ENCODE assay signal across 1 cellular context in genomic region chr12:991350-992278, GRCh38.
A peak's percentile ranks its signal among the peaks of the same experiment; 100 is the strongest.
TF ChIP-seq lines count a peak whose summit lies in the region.

No MANE protein-coding gene starts in this region.

TF ChIP-seq in HepG2, 621 proteins besides CTCF, POLR2A, EP300 and RAD21 (continues in another document):
- TF ChIP-seq ZNF879 (CRISPR knock-in tag; IDR thresholded peaks at IDR 0.05) (no peak), NONO (IDR thresholded peaks at IDR 0.05) (no peak), NONO (CRISPR knock-in tag; conservative IDR thresholded peaks at IDR 0.05) (0 out of 2 replicates have a peak, but pooled peaks have one; percentile 4), NR2F2 (IDR thresholded peaks at IDR 0.05; ENCODE audit: borderline replicate concordance, low read depth) (no peak), CCAR2 (optimal IDR thresholded peaks at IDR 0.05; ENCODE audit: low read depth, low read length) (no peak), ZNF513 (CRISPR knock-in tag; conservative IDR thresholded peaks at IDR 0.05) (no peak), ZNF281 (CRISPR knock-in tag; IDR thresholded peaks at IDR 0.05; ENCODE audit: borderline replicate concordance) (peak; percentile 69), ZFP90 (CRISPR knock-in tag; IDR thresholded peaks at IDR 0.05; ENCODE audit: borderline replicate concordance) (no peak), RAD51 (IDR thresholded peaks at IDR 0.05; ENCODE audit: borderline replicate concordance) (no peak), POGZ (CRISPR knock-in tag; IDR thresholded peaks at IDR 0.05) (no peak), ZNF550 (CRISPR knock-in tag; IDR thresholded peaks at IDR 0.05; ENCODE audit: borderline replicate concordance) (no peak), ISX (CRISPR knock-in tag; conservative IDR thresholded peaks at IDR 0.05) (no peak), ZNF709 (CRISPR knock-in tag; IDR thresholded peaks at IDR 0.05) (no peak), ZNF207 (IDR thresholded peaks at IDR 0.05; ENCODE audit: borderline replicate concordance) (no peak), RNF2 (conservative IDR thresholded peaks at IDR 0.05; ENCODE audit: low read depth) (no peak), ZNF557 (CRISPR knock-in tag; IDR thresholded peaks at IDR 0.05) (no peak), SYNCRIP (IDR thresholded peaks at IDR 0.05; ENCODE audit: insufficient read depth, low read depth, low read length) (no peak), ZNF766 (CRISPR knock-in tag; IDR thresholded peaks at IDR 0.05; ENCODE audit: borderline replicate concordance) (0 out of 2 replicates have a peak, but pooled peaks have one; percentile 7), MZF1 (CRISPR knock-in tag; IDR thresholded peaks at IDR 0.05; ENCODE audit: borderline replicate concordance) (no peak), CENPBD1 (CRISPR knock-in tag; IDR thresholded peaks at IDR 0.05; ENCODE audit: borderline replicate concordance, low read depth) (no peak), RORA (CRISPR knock-in tag; IDR thresholded peaks at IDR 0.05) (0 out of 2 replicates have a peak, but pooled peaks have one; percentile 1), ZNF788 (CRISPR knock-in tag; IDR thresholded peaks at IDR 0.05; ENCODE audit: borderline replicate concordance) (peak; percentile 13; the same call in 1 of the 2 replicates), NFE2L1 (CRISPR knock-in tag; IDR thresholded peaks at IDR 0.05; ENCODE audit: borderline replicate concordance) (no peak), CEBPB (IDR thresholded peaks at IDR 0.05; ENCODE audit: borderline replicate concordance, low read depth, low read length) (no peak), ZFP82 (CRISPR knock-in tag; IDR thresholded peaks at IDR 0.05; ENCODE audit: borderline replicate concordance) (no peak), ATAD3A (CRISPR knock-in tag; IDR thresholded peaks at IDR 0.05) (no peak), ZNF781 (CRISPR knock-in tag; IDR thresholded peaks at IDR 0.05; ENCODE audit: borderline replicate concordance, not compliant biosample characterization) (no peak), MYC (CRISPR knock-in tag; IDR thresholded peaks at IDR 0.05; ENCODE audit: borderline replicate concordance) (no peak), ZNF232 (CRISPR knock-in tag; IDR thresholded peaks at IDR 0.05; ENCODE audit: borderline replicate concordance) (no peak), ZBTB7B (CRISPR knock-in tag; IDR thresholded peaks at IDR 0.05) (no peak), GTF2F1 (IDR thresholded peaks at IDR 0.05; ENCODE audit: low read length) (no peak), ZNF777 (CRISPR knock-in tag; IDR thresholded peaks at IDR 0.05) (no peak), ZNF749 (CRISPR knock-in tag; IDR thresholded peaks at IDR 0.05; ENCODE audit: borderline replicate concordance) (no peak), DRAP1 (CRISPR knock-in tag; IDR thresholded peaks at IDR 0.05) (no peak), ZNF737 (CRISPR knock-in tag; IDR thresholded peaks at IDR 0.05; ENCODE audit: borderline replicate concordance) (no peak), SKI (IDR thresholded peaks at IDR 0.05; ENCODE audit: partially characterized antibody) (peak; percentile 5), HNRNPK (IDR thresholded peaks at IDR 0.05; ENCODE audit: low read depth, low read length, poor library complexity, severe bottlenecking) (peak; percentile 64), ZNF430 (CRISPR knock-in tag; IDR thresholded peaks at IDR 0.05) (no peak), PPARG (CRISPR knock-in tag; conservative IDR thresholded peaks at IDR 0.05) (no peak)
- TF ChIP-seq, protein P1, sequence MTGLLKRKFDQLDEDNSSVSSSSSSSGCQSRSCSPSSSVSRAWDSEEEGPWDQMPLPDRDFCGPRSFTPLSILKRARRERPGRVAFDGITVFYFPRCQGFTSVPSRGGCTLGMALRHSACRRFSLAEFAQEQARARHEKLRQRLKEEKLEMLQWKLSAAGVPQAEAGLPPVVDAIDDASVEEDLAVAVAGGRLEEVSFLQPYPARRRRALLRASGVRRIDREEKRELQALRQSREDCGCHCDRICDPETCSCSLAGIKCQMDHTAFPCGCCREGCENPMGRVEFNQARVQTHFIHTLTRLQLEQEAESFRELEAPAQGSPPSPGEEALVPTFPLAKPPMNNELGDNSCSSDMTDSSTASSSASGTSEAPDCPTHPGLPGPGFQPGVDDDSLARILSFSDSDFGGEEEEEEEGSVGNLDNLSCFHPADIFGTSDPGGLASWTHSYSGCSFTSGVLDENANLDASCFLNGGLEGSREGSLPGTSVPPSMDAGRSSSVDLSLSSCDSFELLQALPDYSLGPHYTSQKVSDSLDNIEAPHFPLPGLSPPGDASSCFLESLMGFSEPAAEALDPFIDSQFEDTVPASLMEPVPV (CRISPR knock-in tag; IDR thresholded peaks at IDR 0.05): no peak
- TF ChIP-seq, protein P2, sequence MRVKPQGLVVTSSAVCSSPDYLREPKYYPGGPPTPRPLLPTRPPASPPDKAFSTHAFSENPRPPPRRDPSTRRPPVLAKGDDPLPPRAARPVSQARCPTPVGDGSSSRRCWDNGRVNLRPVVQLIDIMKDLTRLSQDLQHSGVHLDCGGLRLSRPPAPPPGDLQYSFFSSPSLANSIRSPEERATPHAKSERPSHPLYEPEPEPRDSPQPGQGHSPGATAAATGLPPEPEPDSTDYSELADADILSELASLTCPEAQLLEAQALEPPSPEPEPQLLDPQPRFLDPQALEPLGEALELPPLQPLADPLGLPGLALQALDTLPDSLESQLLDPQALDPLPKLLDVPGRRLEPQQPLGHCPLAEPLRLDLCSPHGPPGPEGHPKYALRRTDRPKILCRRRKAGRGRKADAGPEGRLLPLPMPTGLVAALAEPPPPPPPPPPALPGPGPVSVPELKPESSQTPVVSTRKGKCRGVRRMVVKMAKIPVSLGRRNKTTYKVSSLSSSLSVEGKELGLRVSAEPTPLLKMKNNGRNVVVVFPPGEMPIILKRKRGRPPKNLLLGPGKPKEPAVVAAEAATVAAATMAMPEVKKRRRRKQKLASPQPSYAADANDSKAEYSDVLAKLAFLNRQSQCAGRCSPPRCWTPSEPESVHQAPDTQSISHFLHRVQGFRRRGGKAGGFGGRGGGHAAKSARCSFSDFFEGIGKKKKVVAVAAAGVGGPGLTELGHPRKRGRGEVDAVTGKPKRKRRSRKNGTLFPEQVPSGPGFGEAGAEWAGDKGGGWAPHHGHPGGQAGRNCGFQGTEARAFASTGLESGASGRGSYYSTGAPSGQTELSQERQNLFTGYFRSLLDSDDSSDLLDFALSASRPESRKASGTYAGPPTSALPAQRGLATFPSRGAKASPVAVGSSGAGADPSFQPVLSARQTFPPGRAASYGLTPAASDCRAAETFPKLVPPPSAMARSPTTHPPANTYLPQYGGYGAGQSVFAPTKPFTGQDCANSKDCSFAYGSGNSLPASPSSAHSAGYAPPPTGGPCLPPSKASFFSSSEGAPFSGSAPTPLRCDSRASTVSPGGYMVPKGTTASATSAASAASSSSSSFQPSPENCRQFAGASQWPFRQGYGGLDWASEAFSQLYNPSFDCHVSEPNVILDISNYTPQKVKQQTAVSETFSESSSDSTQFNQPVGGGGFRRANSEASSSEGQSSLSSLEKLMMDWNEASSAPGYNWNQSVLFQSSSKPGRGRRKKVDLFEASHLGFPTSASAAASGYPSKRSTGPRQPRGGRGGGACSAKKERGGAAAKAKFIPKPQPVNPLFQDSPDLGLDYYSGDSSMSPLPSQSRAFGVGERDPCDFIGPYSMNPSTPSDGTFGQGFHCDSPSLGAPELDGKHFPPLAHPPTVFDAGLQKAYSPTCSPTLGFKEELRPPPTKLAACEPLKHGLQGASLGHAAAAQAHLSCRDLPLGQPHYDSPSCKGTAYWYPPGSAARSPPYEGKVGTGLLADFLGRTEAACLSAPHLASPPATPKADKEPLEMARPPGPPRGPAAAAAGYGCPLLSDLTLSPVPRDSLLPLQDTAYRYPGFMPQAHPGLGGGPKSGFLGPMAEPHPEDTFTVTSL (CRISPR knock-in tag; IDR thresholded peaks at IDR 0.05; ENCODE audit: borderline replicate concordance): no peak
- TF ChIP-seq, protein P3, sequence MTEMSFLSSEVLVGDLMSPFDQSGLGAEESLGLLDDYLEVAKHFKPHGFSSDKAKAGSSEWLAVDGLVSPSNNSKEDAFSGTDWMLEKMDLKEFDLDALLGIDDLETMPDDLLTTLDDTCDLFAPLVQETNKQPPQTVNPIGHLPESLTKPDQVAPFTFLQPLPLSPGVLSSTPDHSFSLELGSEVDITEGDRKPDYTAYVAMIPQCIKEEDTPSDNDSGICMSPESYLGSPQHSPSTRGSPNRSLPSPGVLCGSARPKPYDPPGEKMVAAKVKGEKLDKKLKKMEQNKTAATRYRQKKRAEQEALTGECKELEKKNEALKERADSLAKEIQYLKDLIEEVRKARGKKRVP (CRISPR knock-in tag; IDR thresholded peaks at IDR 0.05): no peak; a peak in 1 of 4 replicates
- TF ChIP-seq, protein P4, sequence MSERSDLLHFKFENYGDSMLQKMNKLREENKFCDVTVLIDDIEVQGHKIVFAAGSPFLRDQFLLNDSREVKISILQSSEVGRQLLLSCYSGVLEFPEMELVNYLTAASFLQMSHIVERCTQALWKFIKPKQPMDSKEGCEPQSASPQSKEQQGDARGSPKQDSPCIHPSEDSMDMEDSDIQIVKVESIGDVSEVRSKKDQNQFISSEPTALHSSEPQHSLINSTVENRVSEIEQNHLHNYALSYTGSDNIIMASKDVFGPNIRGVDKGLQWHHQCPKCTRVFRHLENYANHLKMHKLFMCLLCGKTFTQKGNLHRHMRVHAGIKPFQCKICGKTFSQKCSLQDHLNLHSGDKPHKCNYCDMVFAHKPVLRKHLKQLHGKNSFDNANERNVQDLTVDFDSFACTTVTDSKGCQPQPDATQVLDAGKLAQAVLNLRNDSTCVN (CRISPR knock-in tag; IDR thresholded peaks at IDR 0.05; ENCODE audit: borderline replicate concordance): no peak
- TF ChIP-seq, protein P5, sequence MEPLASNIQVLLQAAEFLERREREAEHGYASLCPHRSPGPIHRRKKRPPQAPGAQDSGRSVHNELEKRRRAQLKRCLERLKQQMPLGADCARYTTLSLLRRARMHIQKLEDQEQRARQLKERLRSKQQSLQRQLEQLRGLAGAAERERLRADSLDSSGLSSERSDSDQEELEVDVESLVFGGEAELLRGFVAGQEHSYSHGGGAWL (CRISPR knock-in tag; IDR thresholded peaks at IDR 0.05): 0 out of 2 replicates have a peak, but pooled peaks have one; percentile 12
- TF ChIP-seq, protein P6, sequence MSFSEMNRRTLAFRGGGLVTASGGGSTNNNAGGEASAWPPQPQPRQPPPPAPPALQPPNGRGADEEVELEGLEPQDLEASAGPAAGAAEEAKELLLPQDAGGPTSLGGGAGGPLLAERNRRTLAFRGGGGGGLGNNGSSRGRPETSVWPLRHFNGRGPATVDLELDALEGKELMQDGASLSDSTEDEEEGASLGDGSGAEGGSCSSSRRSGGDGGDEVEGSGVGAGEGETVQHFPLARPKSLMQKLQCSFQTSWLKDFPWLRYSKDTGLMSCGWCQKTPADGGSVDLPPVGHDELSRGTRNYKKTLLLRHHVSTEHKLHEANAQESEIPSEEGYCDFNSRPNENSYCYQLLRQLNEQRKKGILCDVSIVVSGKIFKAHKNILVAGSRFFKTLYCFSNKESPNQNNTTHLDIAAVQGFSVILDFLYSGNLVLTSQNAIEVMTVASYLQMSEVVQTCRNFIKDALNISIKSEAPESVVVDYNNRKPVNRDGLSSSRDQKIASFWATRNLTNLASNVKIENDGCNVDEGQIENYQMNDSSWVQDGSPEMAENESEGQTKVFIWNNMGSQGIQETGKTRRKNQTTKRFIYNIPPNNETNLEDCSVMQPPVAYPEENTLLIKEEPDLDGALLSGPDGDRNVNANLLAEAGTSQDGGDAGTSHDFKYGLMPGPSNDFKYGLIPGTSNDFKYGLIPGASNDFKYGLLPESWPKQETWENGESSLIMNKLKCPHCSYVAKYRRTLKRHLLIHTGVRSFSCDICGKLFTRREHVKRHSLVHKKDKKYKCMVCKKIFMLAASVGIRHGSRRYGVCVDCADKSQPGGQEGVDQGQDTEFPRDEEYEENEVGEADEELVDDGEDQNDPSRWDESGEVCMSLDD (CRISPR knock-in tag; IDR thresholded peaks at IDR 0.05; ENCODE audit: borderline replicate concordance): 0 out of 2 replicates have a peak, but pooled peaks have one; percentile 11
